ENCODE assay signal across 28 cellular contexts in the genomic region with DNA sequence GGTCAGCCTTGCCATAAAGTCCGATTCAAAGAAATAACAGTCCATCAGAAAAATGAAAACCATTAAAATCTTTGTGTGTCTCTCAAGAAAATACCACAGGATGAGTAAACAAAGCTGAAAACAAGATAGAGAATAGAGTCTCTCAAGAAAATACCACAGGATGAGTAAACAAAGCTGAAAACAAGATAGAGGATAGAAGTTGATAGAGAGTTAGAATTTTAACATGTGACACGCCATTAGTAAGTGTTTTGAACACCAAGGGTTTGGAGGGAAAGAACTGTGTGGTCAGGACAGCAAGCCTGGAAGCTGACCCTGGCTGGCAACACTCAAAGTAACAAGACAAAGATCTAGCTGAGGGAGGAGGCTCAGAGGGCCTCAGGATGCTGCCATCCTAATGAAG. TPM values are rescaled to one million over a fixed set of nuclear protein-coding genes. Genes with fewer than 3 reads are reported as not detected.
"Had no signal": no experiment of that assay in that cellular context is flagged by ENCODE, and none has a peak within 500 bp of the region (broad histone marks: within the 10 kb centered on the region; RNA-seq: fewer than 3 reads in every experiment).

No MANE protein-coding gene starts in this region.

- H3K4me1 ChIP-seq: breast epithelium had no signal

- H3K27ac Mint-ChIP-seq: activated CD4-positive, alpha-beta T cell treated with anti-CD3 and anti-CD28 coated beads for 36 hours; activated CD8-positive, alpha-beta memory T cell treated with anti-CD3 and anti-CD28 coated beads, Interleukin-2, amount 10 ng/mL, durations not matched to agents 7 days and 5 days; activated CD8-positive, alpha-beta T cell treated with anti-CD3 and anti-CD28 coated beads, Interleukin-2, amount 10 ng/mL, durations not matched to agents 7 days and 5 days had no signal

- DNase-seq: activated CD4-positive, alpha-beta T cell treated with anti-CD3 and anti-CD28 coated beads for 36 hours; activated CD4-positive, CD25-positive, alpha-beta regulatory T cell; activated CD8-positive, alpha-beta memory T cell treated with anti-CD3 and anti-CD28 coated beads, Interleukin-2, amount 10 ng/mL, durations not matched to agents 7 days and 5 days; activated CD8-positive, alpha-beta T cell treated with anti-CD3 and anti-CD28 coated beads, Interleukin-2, amount 10 ng/mL, durations not matched to agents 7 days and 5 days; activated gamma-delta T cell treated with Interleukin-2 at 50 U/mL for 16 hours; activated naive CD4-positive, alpha-beta T cell treated with anti-CD3 and anti-CD28 coated beads, Interleukin-2, amount 50 U/mL, for 16 hours; amygdala; dermis blood vessel endothelial cell; effector CD8-positive, alpha-beta T cell; esophagus squamous epithelium; left ventricle myocardium inferior; occipital lobe; stimulated activated CD4-positive, alpha-beta T cell treated with anti-CD3 and anti-CD28 coated beads, Interleukin-15, amount 100 ng/mL, for 24 hours; stimulated activated CD4-positive, alpha-beta T cell treated with anti-CD3 and anti-CD28 coated beads, Interleukin-2, amount 100 ng/mL, for 24 hours; stimulated activated naive CD4-positive, alpha-beta T cell treated with Interleukin-2 at 50 U/mL for 16 hours had no signal

- FAIRE-seq: colon, endometrium, frontal cortex, islet of Langerhans had no signal

- H3K9me3 Mint-ChIP-seq: central memory CD8-positive, alpha-beta T cell had no signal

- H3K4me3 ChIP-seq: breast epithelium, esophagus squamous epithelium, left ventricle myocardium inferior, lung, right atrium auricular region, tibial nerve had no signal

- H3K4me1 Mint-ChIP-seq: central memory CD8-positive, alpha-beta T cell had no signal

- ATAC-seq: activated CD4-positive, alpha-beta T cell treated with anti-CD3 and anti-CD28 coated beads for 36 hours; activated CD8-positive, alpha-beta memory T cell treated with anti-CD3 and anti-CD28 coated beads, Interleukin-2, amount 10 ng/mL, durations not matched to agents 7 days and 5 days; activated CD8-positive, alpha-beta T cell treated with anti-CD3 and anti-CD28 coated beads, Interleukin-2, amount 10 ng/mL, durations not matched to agents 7 days and 5 days had no signal

- H3K9me3 ChIP-seq: breast epithelium, esophagus squamous epithelium, left ventricle myocardium inferior, right atrium auricular region, tibial nerve had no signal

- H3K27me3 Mint-ChIP-seq: activated CD4-positive, alpha-beta T cell treated with anti-CD3 and anti-CD28 coated beads for 36 hours had no signal

- H3K36me3 ChIP-seq: breast epithelium, esophagus squamous epithelium, left ventricle myocardium inferior, right atrium auricular region, tibial nerve had no signal

- H3K27ac ChIP-seq: breast epithelium, epithelial cell of prostate, esophagus squamous epithelium, left ventricle myocardium inferior, right atrium auricular region had no signal

- H3K4me3 Mint-ChIP-seq: activated CD4-positive, alpha-beta T cell treated with anti-CD3 and anti-CD28 coated beads for 36 hours; activated CD8-positive, alpha-beta memory T cell treated with anti-CD3 and anti-CD28 coated beads, Interleukin-2, amount 10 ng/mL, durations not matched to agents 7 days and 5 days; activated CD8-positive, alpha-beta T cell treated with anti-CD3 and anti-CD28 coated beads, Interleukin-2, amount 10 ng/mL, durations not matched to agents 7 days and 5 days; central memory CD8-positive, alpha-beta T cell had no signal

- H3K27me3 ChIP-seq: breast epithelium, right atrium auricular region, tibial nerve had no signal

RNA-seq across cellular contexts. Expression of gene PRND, which starts 43.9 kb away (rescaled TPM):
- total RNA-seq: activated CD4-positive, alpha-beta T cell treated with anti-CD3 and anti-CD28 coated beads for 36 hours; activated CD8-positive, alpha-beta memory T cell treated with anti-CD3 and anti-CD28 coated beads, Interleukin-2, amount 10 ng/mL, durations not matched to agents 7 days and 5 days; activated CD8-positive, alpha-beta T cell treated with anti-CD3 and anti-CD28 coated beads, Interleukin-2, amount 10 ng/mL, durations not matched to agents 7 days and 5 days; breast epithelium; esophagus squamous epithelium; left ventricle myocardium inferior; mesenteric fat pad; mucosa of gallbladder; right atrium auricular region had no signal
- polyA plus RNA-seq: neural cell had no signal
